Comparison of ENCODE assay signal across 1 cellular context in genomic region chr2:195824478-195824877, GRCh38.
TF ChIP-seq lines count a peak whose summit lies in the region.

No MANE protein-coding gene starts in this region.

TF ChIP-seq in GM23338, 12 proteins besides CTCF, POLR2A, EP300 and RAD21 (continued from another document):
- TF ChIP-seq ZNF462 (CRISPR knock-in tag; IDR thresholded peaks at IDR 0.05) (no peak), POLR2AphosphoS5 (IDR thresholded peaks at IDR 0.05; ENCODE audit: low read depth) (no peak), ZNF331 (CRISPR knock-in tag; IDR thresholded peaks at IDR 0.05; ENCODE audit: low read depth) (no peak), ZNF114 (CRISPR knock-in tag; IDR thresholded peaks at IDR 0.05) (no peak), EZH2phosphoT487 (IDR thresholded peaks at IDR 0.05; ENCODE audit: unreplicated experiment) (no peak), JUNB (IDR thresholded peaks at IDR 0.05; ENCODE audit: unreplicated experiment) (no peak), EZH2 (IDR thresholded peaks at IDR 0.05; ENCODE audit: low read depth, unreplicated experiment) (no peak), CREB1 (CRISPR knock-in tag; IDR thresholded peaks at IDR 0.05; ENCODE audit: low read depth) (no peak), STAT1 (IDR thresholded peaks at IDR 0.05; ENCODE audit: unreplicated experiment) (no peak)
- TF ChIP-seq, protein P1, sequence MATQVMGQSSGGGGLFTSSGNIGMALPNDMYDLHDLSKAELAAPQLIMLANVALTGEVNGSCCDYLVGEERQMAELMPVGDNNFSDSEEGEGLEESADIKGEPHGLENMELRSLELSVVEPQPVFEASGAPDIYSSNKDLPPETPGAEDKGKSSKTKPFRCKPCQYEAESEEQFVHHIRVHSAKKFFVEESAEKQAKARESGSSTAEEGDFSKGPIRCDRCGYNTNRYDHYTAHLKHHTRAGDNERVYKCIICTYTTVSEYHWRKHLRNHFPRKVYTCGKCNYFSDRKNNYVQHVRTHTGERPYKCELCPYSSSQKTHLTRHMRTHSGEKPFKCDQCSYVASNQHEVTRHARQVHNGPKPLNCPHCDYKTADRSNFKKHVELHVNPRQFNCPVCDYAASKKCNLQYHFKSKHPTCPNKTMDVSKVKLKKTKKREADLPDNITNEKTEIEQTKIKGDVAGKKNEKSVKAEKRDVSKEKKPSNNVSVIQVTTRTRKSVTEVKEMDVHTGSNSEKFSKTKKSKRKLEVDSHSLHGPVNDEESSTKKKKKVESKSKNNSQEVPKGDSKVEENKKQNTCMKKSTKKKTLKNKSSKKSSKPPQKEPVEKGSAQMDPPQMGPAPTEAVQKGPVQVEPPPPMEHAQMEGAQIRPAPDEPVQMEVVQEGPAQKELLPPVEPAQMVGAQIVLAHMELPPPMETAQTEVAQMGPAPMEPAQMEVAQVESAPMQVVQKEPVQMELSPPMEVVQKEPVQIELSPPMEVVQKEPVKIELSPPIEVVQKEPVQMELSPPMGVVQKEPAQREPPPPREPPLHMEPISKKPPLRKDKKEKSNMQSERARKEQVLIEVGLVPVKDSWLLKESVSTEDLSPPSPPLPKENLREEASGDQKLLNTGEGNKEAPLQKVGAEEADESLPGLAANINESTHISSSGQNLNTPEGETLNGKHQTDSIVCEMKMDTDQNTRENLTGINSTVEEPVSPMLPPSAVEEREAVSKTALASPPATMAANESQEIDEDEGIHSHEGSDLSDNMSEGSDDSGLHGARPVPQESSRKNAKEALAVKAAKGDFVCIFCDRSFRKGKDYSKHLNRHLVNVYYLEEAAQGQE (IDR thresholded peaks at IDR 0.05; ENCODE audit: unreplicated experiment) = no peak
- TF ChIP-seq, protein P2, sequence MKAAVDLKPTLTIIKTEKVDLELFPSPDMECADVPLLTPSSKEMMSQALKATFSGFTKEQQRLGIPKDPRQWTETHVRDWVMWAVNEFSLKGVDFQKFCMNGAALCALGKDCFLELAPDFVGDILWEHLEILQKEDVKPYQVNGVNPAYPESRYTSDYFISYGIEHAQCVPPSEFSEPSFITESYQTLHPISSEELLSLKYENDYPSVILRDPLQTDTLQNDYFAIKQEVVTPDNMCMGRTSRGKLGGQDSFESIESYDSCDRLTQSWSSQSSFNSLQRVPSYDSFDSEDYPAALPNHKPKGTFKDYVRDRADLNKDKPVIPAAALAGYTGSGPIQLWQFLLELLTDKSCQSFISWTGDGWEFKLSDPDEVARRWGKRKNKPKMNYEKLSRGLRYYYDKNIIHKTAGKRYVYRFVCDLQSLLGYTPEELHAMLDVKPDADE (IDR thresholded peaks at IDR 0.05) = no peak
TF ChIP-seq in GM23338: peak in this region for 0.
